Comparison of ENCODE assay signal across 22 cellular contexts in the genomic region with DNA sequence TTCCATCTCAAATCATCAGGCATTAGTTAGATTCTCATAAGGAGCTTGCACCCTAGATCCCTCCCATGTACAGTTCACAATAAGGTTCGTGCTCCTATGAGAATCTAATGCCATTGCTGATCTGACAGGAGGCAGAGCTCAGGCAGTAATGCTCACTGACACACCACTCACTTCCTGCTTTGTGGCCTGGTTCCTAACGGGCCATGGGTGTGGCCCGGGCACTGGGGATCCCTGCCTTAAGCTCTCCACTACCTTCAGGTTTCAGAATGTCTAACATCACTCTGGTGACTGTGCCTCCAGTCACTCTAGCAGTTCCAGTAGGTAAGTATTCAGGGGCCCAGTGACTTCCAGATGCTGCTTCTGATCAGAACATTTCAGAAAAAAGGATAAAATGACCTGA.
DNase-seq lines count a peak whose midpoint lies in the region; ATAC-seq and TF ChIP-seq lines count a peak whose summit lies in the region.
"Had no signal": no experiment of that assay in that cellular context is flagged by ENCODE, and none has a peak within 500 bp of the region (broad histone marks: within the 10 kb centered on the region; RNA-seq: fewer than 3 reads in every experiment).

No MANE protein-coding gene starts in this region.

- ATAC-seq in HG03025 (IDR thresholded peaks at IDR 0.05; ENCODE audit: low FRiP score, unreplicated experiment): peak; percentile 57
- peak; percentile 69 for ATAC-seq in naive thymus-derived CD4-positive, alpha-beta T cell
- ATAC-seq in CD4-positive, alpha-beta T cell (ENCODE audit: poor library complexity): no peak
- ATAC-seq in HG02884 (IDR thresholded peaks at IDR 0.05; ENCODE audit: unreplicated experiment): no peak
- ATAC-seq: T-cell had no signal

- H3K27ac Mint-ChIP-seq in activated naive CD4-positive, alpha-beta T cell treated with anti-CD3 and anti-CD28 coated beads, Interleukin-2, amount 10 ng/mL, durations not matched to agents 7 days and 5 days: no peak overlapping the region
- no peak overlapping the region for H3K27ac Mint-ChIP-seq in naive thymus-derived CD4-positive, alpha-beta T cell
- H3K27ac Mint-ChIP-seq in CD4-positive, alpha-beta T cell: no peak overlapping the region
- H3K27ac Mint-ChIP-seq: activated T-cell treated with anti-CD3 and anti-CD28 coated beads, Interleukin-2, amount 50 U/mL, for 24 hours; CD8-positive, alpha-beta memory T cell; endodermal cell; T-cell had no signal

- H3K27ac ChIP-seq in naive thymus-derived CD4-positive, alpha-beta T cell (ENCODE audit: low read depth, low read length): no peak overlapping the region
- no peak overlapping the region for H3K27ac ChIP-seq in CD4-positive, alpha-beta T cell (ENCODE audit: low read depth, low read length)

- H3K36me3 Mint-ChIP-seq in activated naive CD4-positive, alpha-beta T cell treated with anti-CD3 and anti-CD28 coated beads, Interleukin-2, amount 10 ng/mL, durations not matched to agents 7 days and 5 days: no peaks in the 10 kb centered on the region
- H3K36me3 Mint-ChIP-seq in naive thymus-derived CD4-positive, alpha-beta T cell: no peaks in the 10 kb centered on the region
- H3K36me3 Mint-ChIP-seq in CD4-positive, alpha-beta T cell (ENCODE audit: low read depth): no peaks in the 10 kb centered on the region
- H3K36me3 Mint-ChIP-seq: CD8-positive, alpha-beta memory T cell; T-cell had no signal

- no peaks in the 10 kb centered on the region for H3K9me3 Mint-ChIP-seq in activated naive CD4-positive, alpha-beta T cell treated with anti-CD3 and anti-CD28 coated beads, Interleukin-2, amount 10 ng/mL, durations not matched to agents 7 days and 5 days
- H3K9me3 Mint-ChIP-seq in naive thymus-derived CD4-positive, alpha-beta T cell: peaks cover 0 to 15% (median 10%) of the 10 kb centered on the region in 11 donors
- H3K9me3 Mint-ChIP-seq in CD4-positive, alpha-beta T cell: peaks cover 7% of the 10 kb centered on the region
- H3K9me3 Mint-ChIP-seq: endodermal cell had no signal

- no peak for TF ChIP-seq CTCF in CD4-positive, alpha-beta T cell (IDR thresholded peaks at IDR 0.05)

- no peaks in the 10 kb centered on the region for H3K36me3 ChIP-seq in naive thymus-derived CD4-positive, alpha-beta T cell (ENCODE audit: control insufficient read depth in 2 of 3, insufficient read depth in 3 of 3, low read length in 3 of 3)
- H3K36me3 ChIP-seq: HAP-1 had no signal

- peaks cover 10% of the 10 kb centered on the region for H3K27me3 Mint-ChIP-seq in activated naive CD4-positive, alpha-beta T cell treated with anti-CD3 and anti-CD28 coated beads, Interleukin-2, amount 10 ng/mL, durations not matched to agents 7 days and 5 days
- H3K27me3 Mint-ChIP-seq in naive thymus-derived CD4-positive, alpha-beta T cell: peaks cover 2 to 22% (median 8%) of the 10 kb centered on the region in 5 donors
- peaks cover 5% of the 10 kb centered on the region for H3K27me3 Mint-ChIP-seq in CD4-positive, alpha-beta T cell
- H3K27me3 Mint-ChIP-seq: activated T-cell treated with anti-CD3 and anti-CD28 coated beads, Interleukin-2, amount 50 U/mL, for 24 hours had no signal

- H3K9me3 ChIP-seq in naive thymus-derived CD4-positive, alpha-beta T cell (ENCODE audit: control insufficient read depth in 2 of 3, low read length in 3 of 3): no peaks in the 10 kb centered on the region
- H3K9me3 ChIP-seq in CD4-positive, alpha-beta T cell (ENCODE audit: control insufficient read depth, low read length): no peaks in the 10 kb centered on the region
- H3K9me3 ChIP-seq: HAP-1 had no signal

- H3K27me3 ChIP-seq in naive thymus-derived CD4-positive, alpha-beta T cell (ENCODE audit: control insufficient read depth in 2 of 2, insufficient read depth in 2 of 2, low read length in 2 of 2): no peaks in the 10 kb centered on the region
- no peaks in the 10 kb centered on the region for H3K27me3 ChIP-seq in CD4-positive, alpha-beta T cell (ENCODE audit: control insufficient read depth, insufficient read depth, low read length)

- peaks cover 4% of the 10 kb centered on the region for H3K4me1 Mint-ChIP-seq in activated naive CD4-positive, alpha-beta T cell treated with anti-CD3 and anti-CD28 coated beads, Interleukin-2, amount 10 ng/mL, durations not matched to agents 7 days and 5 days
- H3K4me1 Mint-ChIP-seq in naive thymus-derived CD4-positive, alpha-beta T cell: peaks cover 0 to 10% (median 0%) of the 10 kb centered on the region in 7 donors
- no peaks in the 10 kb centered on the region for H3K4me1 Mint-ChIP-seq in CD4-positive, alpha-beta T cell (ENCODE audit: low read depth)
- H3K4me1 Mint-ChIP-seq: CD8-positive, alpha-beta memory T cell; central memory CD8-positive, alpha-beta T cell; endodermal cell had no signal

- CTCF ChIA-PET in activated naive CD4-positive, alpha-beta T cell treated with anti-CD3 and anti-CD28 coated beads, Interleukin-2, amount 10 ng/mL, durations not matched to agents 7 days and 5 days (lab: Charles Lee): no interaction called here
- CTCF ChIA-PET in naive thymus-derived CD4-positive, alpha-beta T cell (lab: Charles Lee): no interaction called here
- CTCF ChIA-PET in CD4-positive, alpha-beta T cell (lab: Charles Lee): no interaction called here

- DNase-seq in activated naive CD4-positive, alpha-beta T cell treated with anti-CD3 and anti-CD28 coated beads, Interleukin-2, amount 10 ng/mL, durations not matched to agents 7 days and 5 days: peak; percentile 22
- no peak for DNase-seq in activated naive CD4-positive, alpha-beta T cell (lab: John Stamatoyannopoulos, UW)
- DNase-seq in NOMO-1 treated with dmso at 0.1 percent for 144 hours (lab: John Stamatoyannopoulos, UW; ENCODE audit: unreplicated experiment) (peak; percentile 43), amygdala (lab: John Stamatoyannopoulos, UW) (no peak)
- DNase-seq in naive thymus-derived CD4-positive, alpha-beta T cell: no peak
- DNase-seq in CD4-positive, alpha-beta T cell: no peak
- DNase-seq: activated CD4-positive, CD25-positive, alpha-beta regulatory T cell; activated T-cell treated with anti-CD3 and anti-CD28 coated beads, Interleukin-2, amount 50 U/mL, for 24 hours; amniotic stem cell; CD8-positive, alpha-beta memory T cell; endodermal cell; hypothalamus; IMR-90; kidney glomerular epithelial cell; NCI-H1105 treated with DMSO at 0.1 percent for 48 hours; NCI-H82 had no signal

- no peak overlapping the region for H3K4me3 Mint-ChIP-seq in activated naive CD4-positive, alpha-beta T cell treated with anti-CD3 and anti-CD28 coated beads, Interleukin-2, amount 10 ng/mL, durations not matched to agents 7 days and 5 days
- H3K4me3 Mint-ChIP-seq in naive thymus-derived CD4-positive, alpha-beta T cell: peak overlapping the region in 1 of 10 donors; percentile 1
- H3K4me3 Mint-ChIP-seq in CD4-positive, alpha-beta T cell: no peak overlapping the region
- H3K4me3 Mint-ChIP-seq: activated T-cell treated with anti-CD3 and anti-CD28 coated beads, Interleukin-2, amount 50 U/mL, for 24 hours; CD8-positive, alpha-beta memory T cell; central memory CD8-positive, alpha-beta T cell; endodermal cell; neural crest cell; T-cell had no signal

- POLR2A ChIA-PET in naive thymus-derived CD4-positive, alpha-beta T cell (lab: Charles Lee): no interaction called here
- POLR2A ChIA-PET in CD4-positive, alpha-beta T cell (lab: Charles Lee): no interaction called here

- no peaks in the 10 kb centered on the region for H3K4me1 ChIP-seq in naive thymus-derived CD4-positive, alpha-beta T cell (ENCODE audit: control insufficient read depth in 2 of 2, insufficient read depth in 2 of 2, low read length in 2 of 2)
- H3K4me1 ChIP-seq: HAP-1 had no signal

- H3K4me3 ChIP-seq in naive thymus-derived CD4-positive, alpha-beta T cell (ENCODE audit: low read length): no peak overlapping the region
- H3K4me3 ChIP-seq: HAP-1 had no signal

- intact Hi-C loops in naive thymus-derived CD4-positive, alpha-beta T cell (cut with micrococcal nuclease): no loop called here
- intact Hi-C loops in CD4-positive, alpha-beta T cell (cut with DNase I, micrococcal nuclease): no loop called here

Comparison
In these comparisons a context has a peak if more than half of its experiments do, and no peak if none do; other contexts are left out.
1. DNase-seq: peak in activated naive CD4-positive, alpha-beta T cell treated with anti-CD3 and anti-CD28 coated beads, Interleukin-2, amount 10 ng/mL, durations not matched to agents 7 days and 5 days (single experiment) and NOMO-1 treated with dmso at 0.1 percent for 144 hours (single experiment); none in activated naive CD4-positive, alpha-beta T cell (0 of 4), naive thymus-derived CD4-positive, alpha-beta T cell (0 of 9), amygdala (0 of 56) and CD4-positive, alpha-beta T cell (0 of 10).
2. ATAC-seq: peak in HG03025 (single experiment) and naive thymus-derived CD4-positive, alpha-beta T cell (single experiment); none in CD4-positive, alpha-beta T cell (single experiment) and HG02884 (single experiment).